In genomic region chr6:88712243-88712936, GRCh38 we compare ENCODE assay signal across 15 cellular contexts.
DNase-seq lines count a peak whose midpoint lies in the region; ATAC-seq, FAIRE-seq and TF ChIP-seq lines count a peak whose summit lies in the region.
"Had no signal": no experiment of that assay in that cellular context is flagged by ENCODE, and none has a peak within 500 bp of the region (broad histone marks: within the 10 kb centered on the region; RNA-seq: fewer than 3 reads in every experiment).

No MANE protein-coding gene starts in this region.

- H3K9me3 ChIP-seq in OCI-LY3 (ENCODE audit: insufficient read depth, low read length) (no peaks in the 10 kb centered on the region), GM12878 (replicated peaks; ENCODE audit: control insufficient read depth, insufficient read depth, low read length) (peaks cover 9% of the 10 kb centered on the region; the same call in 2 of the 3 replicates)
- H3K9me3 ChIP-seq: A549, BE2C had no signal

- intact Hi-C loops in GM12878 (cut with micrococcal nuclease; ENCODE audit: unreplicated experiment) = no loop called here

- no peak overlapping the region for H3K4me3 ChIP-seq in OCI-LY3 (ENCODE audit: low read length)
- no peak overlapping the region for H3K4me3 ChIP-seq in GM12878
- H3K4me3 ChIP-seq: A549 had no signal

- CTCF ChIA-PET in GM12878 (lab: Yijun Ruan, JAX) = no interaction called here
- CTCF ChIA-PET in HEK293T (lab: Yijun Ruan, JAX) = no interaction called here

- TF ChIP-seq RAD21 in GM12878 (IDR thresholded peaks at IDR 0.05; ENCODE audit: insufficient read depth, low read depth, low read length) = no peak

- no peak for TF ChIP-seq CTCF in OCI-LY3 (IDR thresholded peaks at IDR 0.05; ENCODE audit: low read depth, low read length)
- TF ChIP-seq CTCF in GM12878 (IDR thresholded peaks at IDR 0.05 in 2 of 3, conservative IDR thresholded peaks at IDR 0.05 in 1 of 3; ENCODE audit: control insufficient read depth in 2 of 3, extremely low read depth in 1 of 3, insufficient read depth in 1 of 3, low read depth in 3 of 3, low read length in 3 of 3) = no peak

- H3K27me3 ChIP-seq in OCI-LY3 (ENCODE audit: low read depth, low read length) = no peaks in the 10 kb centered on the region
- H3K27me3 ChIP-seq in GM12878 (replicated peaks in 1 of 2; ENCODE audit: control insufficient read depth in 2 of 2, insufficient read depth in 2 of 2, low read length in 1 of 2) = no peaks in the 10 kb centered on the region
- H3K27me3 ChIP-seq: BE2C had no signal

- H3K4me1 ChIP-seq in OCI-LY3 (ENCODE audit: low read length) (peaks cover 19% of the 10 kb centered on the region), GM12878 (ENCODE audit: control insufficient read depth, insufficient read depth, low read length) (peaks cover 5% of the 10 kb centered on the region; the same call in 1 of the 2 replicates)
- H3K4me1 ChIP-seq: A549, BE2C had no signal

- POLR2A ChIA-PET in GM12878 (lab: Charles Lee) = no interaction called here
- POLR2A ChIA-PET in HEK293T (lab: Yijun Ruan, JAX) = no interaction called here

- RAD21 ChIA-PET in GM12878 (lab: Charles Lee; ENCODE audit: unreplicated experiment) = interaction anchor here (0.6 to 4.6 kb wide), 3 partner anchors 15 to 156 kb away, joined by 3 to 14 read pairs (median 3); no protein-coding TSS in a partner anchor

- H4K20me1 ChIP-seq in OCI-LY3 (ENCODE audit: insufficient read depth, low read length) = no peaks in the 10 kb centered on the region
- H4K20me1 ChIP-seq in GM12878 (ENCODE audit: control insufficient read depth, insufficient read depth) = no peaks in the 10 kb centered on the region

- H3K9ac ChIP-seq in OCI-LY3 (ENCODE audit: low read length) (no peak overlapping the region), GM12878 (ENCODE audit: control insufficient read depth, insufficient read depth, low read length) (no peak overlapping the region)

- H3K27ac ChIP-seq in OCI-LY3 (ENCODE audit: low read length) (no peak overlapping the region), GM12878 (ENCODE audit: control insufficient read depth, insufficient read depth) (no peak overlapping the region)
- H3K27ac ChIP-seq: A549, C4-2B had no signal

- no peaks in the 10 kb centered on the region for H3K36me3 ChIP-seq in OCI-LY3 (replicated peaks; ENCODE audit: low read depth, low read length)
- H3K36me3 ChIP-seq in GM12878 (ENCODE audit: control insufficient read depth in 2 of 2, insufficient read depth in 2 of 2, low read length in 1 of 2) = peaks cover 0 to 3% of the 10 kb centered on the region in 2 experiments; a peak in 2 of 4 replicates
- H3K36me3 ChIP-seq: BE2C had no signal

- no peak for TF ChIP-seq POLR2A in GM12878 (IDR thresholded peaks at IDR 0.05; ENCODE audit: low read depth, low read length)

- 85% methylated on average over 3 of the region's 3 CpGs for WGBS in GM12878 (ENCODE audit: insufficient coverage, insufficient replicate concordance, low lambda C conversion rate, missing lambda C conversion rate)

- TF ChIP-seq EP300 in GM12878 (IDR thresholded peaks at IDR 0.05; ENCODE audit: borderline replicate concordance in 1 of 2, control insufficient read depth in 1 of 2, low read depth in 2 of 2, low read length in 2 of 2) = no peak

- SMC1A ChIA-PET in GM12878 (lab: Charles Lee; ENCODE audit: uncharacterized antibody, unreplicated experiment) = interaction anchor here (0.7 to 2.5 kb wide), 8 partner anchors 9 to 212 kb away, joined by 3 to 12 read pairs (median 4); no protein-coding TSS in a partner anchor

- FAIRE-seq in GM12878 (lab: Jason Lieb, UNC) = no peak
- FAIRE-seq: A549, GM19239 had no signal

- no peak for ATAC-seq in GM12878
- ATAC-seq: A549 had no signal

- no peaks in the 10 kb centered on the region for H3K79me2 ChIP-seq in OCI-LY3 (ENCODE audit: low read length)
- no peaks in the 10 kb centered on the region for H3K79me2 ChIP-seq in GM12878 (ENCODE audit: control insufficient read depth, insufficient read depth, low read length)

- H2AFZ ChIP-seq in OCI-LY3 (ENCODE audit: low read depth, low read length) (no peak overlapping the region), GM12878 (ENCODE audit: control insufficient read depth, low read depth, low read length) (no peak overlapping the region)

- H3K4me2 ChIP-seq in OCI-LY3 (ENCODE audit: low read length) = peak overlapping the region; percentile 36
- no peak overlapping the region for H3K4me2 ChIP-seq in GM12878 (ENCODE audit: control insufficient read depth, insufficient read depth)
- H3K4me2 ChIP-seq: A549 had no signal

- no TSS peak for BruUV-seq in GM12878 (replicated peaks; lab: Mats Ljungman, UMichigan)

- in situ Hi-C loops in GM12878 (cut with MboI) = no loop called here

- DNase-seq in GM12878 (ENCODE audit: low read depth, low spot score) (no peak), myocyte (ENCODE audit: low read depth) (peak; percentile 28), HEK293T (ENCODE audit: extremely low spot score) (no peak), SHP77 (lab: John Stamatoyannopoulos, UW) (no peak), globus pallidus (ENCODE audit: low spot score) (no peak)
- DNase-seq: BE2C; CD4-positive, alpha-beta memory T cell; DMS79; GDM1; GOT3; HCEC 1CT had no signal

TF ChIP-seq in GM12878, 131 proteins besides CTCF, POLR2A, EP300 and RAD21 (continues in another document):
- no peak for TF ChIP-seq SMC3 (IDR thresholded peaks at IDR 0.05; ENCODE audit: borderline replicate concordance, low read length)
- no peak for TF ChIP-seq BMI1 (IDR thresholded peaks at IDR 0.05; ENCODE audit: borderline replicate concordance)
- TF ChIP-seq DPF2 (IDR thresholded peaks at IDR 0.05) = no peak
- no peak for TF ChIP-seq NR2F1 (conservative IDR thresholded peaks at IDR 0.05)
- TF ChIP-seq CHD1 (IDR thresholded peaks at IDR 0.05; ENCODE audit: low read depth, low read length) = no peak
- TF ChIP-seq RFX5 (IDR thresholded peaks at IDR 0.05; ENCODE audit: low read depth, low read length) = no peak
- TF ChIP-seq STAT3 (IDR thresholded peaks at IDR 0.05; ENCODE audit: low read depth, low read length) = no peak
- no peak for TF ChIP-seq BCL11A (IDR thresholded peaks at IDR 0.05; ENCODE audit: low read depth, low read length)
- peak; percentile 10; the same call in 1 of the 2 replicates for TF ChIP-seq RUNX3 (IDR thresholded peaks at IDR 0.05; ENCODE audit: low read length)
- TF ChIP-seq BHLHE40 (IDR thresholded peaks at IDR 0.05; ENCODE audit: borderline replicate concordance in 1 of 2, low read depth in 2 of 2, low read length in 1 of 2) = no peak
- no peak for TF ChIP-seq FOXM1 (IDR thresholded peaks at IDR 0.05; ENCODE audit: low read depth, low read length)
- TF ChIP-seq, protein P1, sequence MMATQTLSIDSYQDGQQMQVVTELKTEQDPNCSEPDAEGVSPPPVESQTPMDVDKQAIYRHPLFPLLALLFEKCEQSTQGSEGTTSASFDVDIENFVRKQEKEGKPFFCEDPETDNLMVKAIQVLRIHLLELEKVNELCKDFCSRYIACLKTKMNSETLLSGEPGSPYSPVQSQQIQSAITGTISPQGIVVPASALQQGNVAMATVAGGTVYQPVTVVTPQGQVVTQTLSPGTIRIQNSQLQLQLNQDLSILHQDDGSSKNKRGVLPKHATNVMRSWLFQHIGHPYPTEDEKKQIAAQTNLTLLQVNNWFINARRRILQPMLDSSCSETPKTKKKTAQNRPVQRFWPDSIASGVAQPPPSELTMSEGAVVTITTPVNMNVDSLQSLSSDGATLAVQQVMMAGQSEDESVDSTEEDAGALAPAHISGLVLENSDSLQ (IDR thresholded peaks at IDR 0.05) = no peak

TF ChIP-seq in HEK293T, 16 proteins besides CTCF, POLR2A, EP300 and RAD21:
- TF ChIP-seq ELF4 (IDR thresholded peaks at IDR 0.05) (no peak), L3MBTL2 (conservative IDR thresholded peaks at IDR 0.05) (no peak), ARNT (IDR thresholded peaks at IDR 0.05) (no peak), SP1 (IDR thresholded peaks at IDR 0.05) (no peak), FOXK2 (IDR thresholded peaks at IDR 0.05) (no peak), FOXA1 (IDR thresholded peaks at IDR 0.05) (no peak), FOXM1 (IDR thresholded peaks at IDR 0.05; ENCODE audit: borderline replicate concordance) (no peak), TARDBP (IDR thresholded peaks at IDR 0.05) (no peak), ZNF384 (IDR thresholded peaks at IDR 0.05) (no peak), NFRKB (IDR thresholded peaks at IDR 0.05) (no peak)
